1 cellular context compared by ENCODE assay signal in the genomic region with DNA sequence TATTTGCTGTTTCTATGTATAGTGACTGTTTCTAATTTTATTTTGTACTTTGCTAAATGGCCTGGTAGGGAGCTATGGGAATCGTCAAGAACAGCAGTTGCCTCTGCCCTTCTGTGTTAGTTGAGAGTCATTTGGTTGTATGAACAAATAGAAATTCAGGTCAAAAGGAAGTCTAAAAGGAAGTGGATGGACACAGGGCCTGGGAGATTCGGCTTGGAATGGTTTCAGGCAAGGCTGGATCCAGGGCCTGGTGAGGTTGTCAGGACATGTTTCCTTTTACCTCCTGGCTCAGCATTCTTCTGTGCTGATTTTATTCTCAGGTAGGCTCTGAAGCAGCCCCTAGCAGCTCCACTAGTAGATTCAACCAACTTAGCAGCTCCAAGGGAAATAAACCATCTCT.
TF ChIP-seq lines count a peak whose summit lies in the region.

No MANE protein-coding gene starts in this region.

TF ChIP-seq in GM23338, 12 proteins besides CTCF, POLR2A, EP300 and RAD21:
- TF ChIP-seq ETS1 (IDR thresholded peaks at IDR 0.05) (no peak), JUNB (IDR thresholded peaks at IDR 0.05; ENCODE audit: unreplicated experiment) (no peak), CREB1 (CRISPR knock-in tag; IDR thresholded peaks at IDR 0.05; ENCODE audit: low read depth) (no peak), REST (IDR thresholded peaks at IDR 0.05; ENCODE audit: unreplicated experiment) (no peak), EZH2phosphoT487 (IDR thresholded peaks at IDR 0.05; ENCODE audit: unreplicated experiment) (no peak), EZH2 (IDR thresholded peaks at IDR 0.05; ENCODE audit: low read depth, unreplicated experiment) (no peak), ZNF114 (CRISPR knock-in tag; IDR thresholded peaks at IDR 0.05) (no peak), POLR2AphosphoS5 (IDR thresholded peaks at IDR 0.05; ENCODE audit: low read depth) (no peak), STAT1 (IDR thresholded peaks at IDR 0.05; ENCODE audit: unreplicated experiment) (no peak), NANOG (IDR thresholded peaks at IDR 0.05; ENCODE audit: borderline replicate concordance) (no peak), ZNF331 (CRISPR knock-in tag; IDR thresholded peaks at IDR 0.05; ENCODE audit: low read depth) (no peak)
- TF ChIP-seq, protein P1, sequence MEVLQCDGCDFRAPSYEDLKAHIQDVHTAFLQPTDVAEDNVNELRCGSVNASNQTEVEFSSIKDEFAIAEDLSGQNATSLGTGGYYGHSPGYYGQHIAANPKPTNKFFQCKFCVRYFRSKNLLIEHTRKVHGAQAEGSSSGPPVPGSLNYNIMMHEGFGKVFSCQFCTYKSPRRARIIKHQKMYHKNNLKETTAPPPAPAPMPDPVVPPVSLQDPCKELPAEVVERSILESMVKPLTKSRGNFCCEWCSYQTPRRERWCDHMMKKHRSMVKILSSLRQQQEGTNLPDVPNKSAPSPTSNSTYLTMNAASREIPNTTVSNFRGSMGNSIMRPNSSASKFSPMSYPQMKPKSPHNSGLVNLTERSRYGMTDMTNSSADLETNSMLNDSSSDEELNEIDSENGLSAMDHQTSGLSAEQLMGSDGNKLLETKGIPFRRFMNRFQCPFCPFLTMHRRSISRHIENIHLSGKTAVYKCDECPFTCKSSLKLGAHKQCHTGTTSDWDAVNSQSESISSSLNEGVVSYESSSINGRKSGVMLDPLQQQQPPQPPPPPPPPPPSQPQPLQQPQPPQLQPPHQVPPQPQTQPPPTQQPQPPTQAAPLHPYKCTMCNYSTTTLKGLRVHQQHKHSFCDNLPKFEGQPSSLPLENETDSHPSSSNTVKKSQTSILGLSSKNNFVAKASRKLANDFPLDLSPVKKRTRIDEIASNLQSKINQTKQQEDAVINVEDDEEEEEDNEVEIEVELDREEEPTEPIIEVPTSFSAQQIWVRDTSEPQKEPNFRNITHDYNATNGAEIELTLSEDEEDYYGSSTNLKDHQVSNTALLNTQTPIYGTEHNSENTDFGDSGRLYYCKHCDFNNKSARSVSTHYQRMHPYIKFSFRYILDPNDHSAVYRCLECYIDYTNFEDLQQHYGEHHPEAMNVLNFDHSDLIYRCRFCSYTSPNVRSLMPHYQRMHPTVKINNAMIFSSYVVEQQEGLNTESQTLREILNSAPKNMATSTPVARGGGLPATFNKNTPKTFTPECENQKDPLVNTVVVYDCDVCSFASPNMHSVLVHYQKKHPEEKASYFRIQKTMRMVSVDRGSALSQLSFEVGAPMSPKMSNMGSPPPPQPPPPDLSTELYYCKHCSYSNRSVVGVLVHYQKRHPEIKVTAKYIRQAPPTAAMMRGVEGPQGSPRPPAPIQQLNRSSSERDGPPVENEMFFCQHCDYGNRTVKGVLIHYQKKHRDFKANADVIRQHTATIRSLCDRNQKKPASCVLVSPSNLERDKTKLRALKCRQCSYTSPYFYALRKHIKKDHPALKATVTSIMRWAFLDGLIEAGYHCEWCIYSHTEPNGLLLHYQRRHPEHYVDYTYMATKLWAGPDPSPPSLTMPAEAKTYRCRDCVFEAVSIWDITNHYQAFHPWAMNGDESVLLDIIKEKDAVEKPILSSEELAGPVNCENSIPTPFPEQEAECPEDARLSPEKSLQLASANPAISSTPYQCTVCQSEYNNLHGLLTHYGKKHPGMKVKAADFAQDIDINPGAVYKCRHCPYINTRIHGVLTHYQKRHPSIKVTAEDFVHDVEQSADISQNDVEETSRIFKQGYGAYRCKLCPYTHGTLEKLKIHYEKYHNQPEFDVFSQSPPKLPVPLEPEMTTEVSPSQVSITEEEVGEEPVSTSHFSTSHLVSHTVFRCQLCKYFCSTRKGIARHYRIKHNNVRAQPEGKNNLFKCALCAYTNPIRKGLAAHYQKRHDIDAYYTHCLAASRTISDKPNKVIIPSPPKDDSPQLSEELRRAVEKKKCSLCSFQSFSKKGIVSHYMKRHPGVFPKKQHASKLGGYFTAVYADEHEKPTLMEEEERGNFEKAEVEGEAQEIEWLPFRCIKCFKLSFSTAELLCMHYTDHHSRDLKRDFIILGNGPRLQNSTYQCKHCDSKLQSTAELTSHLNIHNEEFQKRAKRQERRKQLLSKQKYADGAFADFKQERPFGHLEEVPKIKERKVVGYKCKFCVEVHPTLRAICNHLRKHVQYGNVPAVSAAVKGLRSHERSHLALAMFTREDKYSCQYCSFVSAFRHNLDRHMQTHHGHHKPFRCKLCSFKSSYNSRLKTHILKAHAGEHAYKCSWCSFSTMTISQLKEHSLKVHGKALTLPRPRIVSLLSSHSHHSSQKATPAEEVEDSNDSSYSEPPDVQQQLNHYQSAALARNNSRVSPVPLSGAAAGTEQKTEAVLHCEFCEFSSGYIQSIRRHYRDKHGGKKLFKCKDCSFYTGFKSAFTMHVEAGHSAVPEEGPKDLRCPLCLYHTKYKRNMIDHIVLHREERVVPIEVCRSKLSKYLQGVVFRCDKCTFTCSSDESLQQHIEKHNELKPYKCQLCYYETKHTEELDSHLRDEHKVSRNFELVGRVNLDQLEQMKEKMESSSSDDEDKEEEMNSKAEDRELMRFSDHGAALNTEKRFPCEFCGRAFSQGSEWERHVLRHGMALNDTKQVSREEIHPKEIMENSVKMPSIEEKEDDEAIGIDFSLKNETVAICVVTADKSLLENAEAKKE (CRISPR knock-in tag; IDR thresholded peaks at IDR 0.05) = no peak
